2 cellular contexts compared by ENCODE assay signal in genomic region chr6:5981274-5982026, GRCh38.
TF ChIP-seq lines count a peak whose summit lies in the region.

No MANE protein-coding gene starts in this region.

TF ChIP-seq in IMR-90, 13 proteins besides CTCF, POLR2A, EP300 and RAD21:
- no peak for TF ChIP-seq FOS (IDR thresholded peaks at IDR 0.05; ENCODE audit: low read depth, low read length)
- TF ChIP-seq CEBPB (IDR thresholded peaks at IDR 0.05; ENCODE audit: low read depth, low read length): no peak
- no peak for TF ChIP-seq MAZ (IDR thresholded peaks at IDR 0.05; ENCODE audit: borderline replicate concordance, low read depth, low read length)
- no peak for TF ChIP-seq RFX5 (IDR thresholded peaks at IDR 0.05; ENCODE audit: low read depth, low read length)

TF ChIP-seq in K562, 482 proteins besides CTCF, POLR2A, EP300 and RAD21:
- TF ChIP-seq GTF2B (IDR thresholded peaks at IDR 0.05; ENCODE audit: extremely low read depth, insufficient read length) (no peak), NFIC (IDR thresholded peaks at IDR 0.05) (peak; percentile 14; the same call in 1 of the 2 replicates)
TF ChIP-seq in K562: peak in this region for 1.
